ENCODE assay signal across 7 cellular contexts in genomic region chr9:35726876-35727438, GRCh38. TPM values are rescaled to one million over a fixed set of nuclear protein-coding genes. Genes with fewer than 3 reads are reported as not detected.
DNase-seq lines count a peak whose midpoint lies in the region; ATAC-seq and TF ChIP-seq lines count a peak whose summit lies in the region.

No MANE protein-coding gene starts in this region.

- no peak for TF ChIP-seq EP300 in stomach (IDR thresholded peaks at IDR 0.05)

- no peaks in the 10 kb centered on the region for H3K27me3 ChIP-seq in stomach

- H3K4me3 ChIP-seq in LNCaP clone FGC (ENCODE audit: low read depth, low read length) = no peak overlapping the region
- peak overlapping the region; percentile 53 to 88 (median 77) for H3K4me3 ChIP-seq in stomach

- no peak for TF ChIP-seq POLR2A in stomach (IDR thresholded peaks at IDR 0.05)

- H3K27ac ChIP-seq in stomach = peak overlapping the region in 4 of 5 donors; percentile 98 to 100 (median 98)

- 45 to 55% (median 53%) methylated on average over 4 of the region's 4 CpGs for WGBS in stomach, 5 donors

- TF ChIP-seq CTCF in GM12874 (IDR thresholded peaks at IDR 0.05; ENCODE audit: insufficient read depth, low read depth, low read length) (peak; percentile 31; the same call in 1 of the 2 replicates), LNCaP clone FGC (IDR thresholded peaks at IDR 0.05; ENCODE audit: control insufficient read depth, extremely low read depth, insufficient read depth) (0 out of 2 replicates have a peak, but pooled peaks have one; percentile 4), stomach (IDR thresholded peaks at IDR 0.05) (no peak)

- peaks cover 45 to 63% (median 55%) of the 10 kb centered on the region in 4 donors for H3K4me1 ChIP-seq in stomach

- no peak for ATAC-seq in GM21423 (IDR thresholded peaks at IDR 0.05; ENCODE audit: unreplicated experiment)

- intact Hi-C loops in stomach (cut with DNase I; ENCODE audit: low total_unique reads) = no loop called here

- DNase-seq in LNCaP clone FGC (ENCODE audit: low read depth) (no peak), amniotic epithelial cell (ENCODE audit: low read depth) (peak; percentile 65), iris pigment epithelial cell (ENCODE audit: low read depth) (peak; percentile 65), stomach (no peak), NCI-H2171 (lab: John Stamatoyannopoulos, UW) (no peak)

- no peaks in the 10 kb centered on the region for H3K9me3 ChIP-seq in stomach

- H3K36me3 ChIP-seq in stomach = peaks cover 38 to 47% (median 43%) of the 10 kb centered on the region in 4 donors

RNA-seq across cellular contexts. Expression of gene TLN1, which starts 5.0 kb away (rescaled TPM):
- total RNA-seq in stomach = 100 to 1,000 TPM; 169 to 399 (median 223) TPM
- polyA plus RNA-seq in stomach = 100 to 1,000 TPM in 1 of 3 donors, 10 to 100 TPM in 2; 53.2 to 141 (median 70.2) TPM

RNA-seq across cellular contexts. Expression of gene CREB3, which starts 5.5 kb away (rescaled TPM):
- total RNA-seq in stomach = 10 to 100 TPM; 33.2 to 84.0 (median 79.1) TPM
- 10 to 100 TPM; 29.4 to 40.5 (median 37.9) TPM for polyA plus RNA-seq in stomach

RNA-seq across cellular contexts. Expression of gene GBA2, which starts 22.1 kb away (rescaled TPM):
- 100 to 1,000 TPM in 3 of 5 donors, 10 to 100 TPM in 2; 29.8 to 210 (median 145) TPM for total RNA-seq in stomach
- polyA plus RNA-seq in stomach = 10 to 100 TPM; 26.5 to 38.9 (median 32.5) TPM

RNA-seq across cellular contexts. Expression of gene RGP1, which starts 22.1 kb away (rescaled TPM):
- 10 to 100 TPM in 4 of 5 donors, 1 to 10 TPM in 1; 7.0 to 21.2 (median 14.7) TPM for total RNA-seq in stomach
- polyA plus RNA-seq in stomach = 10 to 100 TPM in 1 of 3 donors, 1 to 10 TPM in 2; 3.8 to 12.8 (median 7.2) TPM

RNA-seq across cellular contexts. Expression of gene MSMP, which starts 27.1 kb away (rescaled TPM):
- not detected for total RNA-seq in stomach
- polyA plus RNA-seq in stomach = under 1 TPM in 1 of 3 donors, not detected in 2; 0.35 TPM

Comparison
In these comparisons a context has a peak if more than half of its experiments do, and no peak if none do; other contexts are left out.
1. CTCF ChIP-seq: peak in GM12874 (single experiment) and LNCaP clone FGC (single experiment); none in stomach (0 of 7).
2. DNase-seq: peak in amniotic epithelial cell (single experiment) and iris pigment epithelial cell (single experiment); none in LNCaP clone FGC (single experiment), stomach (single experiment) and NCI-H2171 (single experiment).